In the genomic region with DNA sequence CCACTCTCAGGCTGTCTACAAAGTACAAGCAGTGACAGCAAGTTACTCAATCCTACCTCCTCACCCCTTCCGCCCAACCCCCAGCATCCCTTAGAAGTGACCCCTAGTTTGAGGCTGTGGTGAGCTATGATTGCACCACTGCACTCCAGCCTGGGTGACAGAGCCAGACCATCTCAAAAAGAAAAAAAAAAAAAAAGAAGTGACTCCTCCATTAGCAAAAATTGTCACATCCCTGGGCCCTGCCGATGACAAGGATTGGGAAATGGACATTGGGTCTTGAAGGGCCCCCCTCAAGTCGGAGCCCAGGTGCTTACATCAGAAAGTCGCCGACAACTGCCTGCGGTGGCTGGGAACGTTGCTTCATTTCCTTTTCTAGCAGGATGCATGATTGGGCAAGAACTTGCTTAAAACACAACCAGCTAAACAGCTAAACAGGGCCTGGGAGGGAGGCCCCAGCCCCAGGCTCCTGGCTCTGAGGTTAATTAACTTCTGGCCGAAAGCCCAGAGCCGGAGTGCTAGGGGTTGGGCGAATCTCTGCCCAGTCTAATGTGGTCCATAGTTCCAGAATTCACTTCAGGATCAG, we compare ENCODE assay signal across 1 cellular context.
A peak's percentile ranks its signal among the peaks of the same experiment; 100 is the strongest.
TF ChIP-seq lines count a peak whose summit lies in the region.

No MANE protein-coding gene starts in this region.

TF ChIP-seq in HepG2, 621 proteins besides CTCF, POLR2A, EP300 and RAD21 (continued from another document and continues in another):
- TF ChIP-seq, protein P1, sequence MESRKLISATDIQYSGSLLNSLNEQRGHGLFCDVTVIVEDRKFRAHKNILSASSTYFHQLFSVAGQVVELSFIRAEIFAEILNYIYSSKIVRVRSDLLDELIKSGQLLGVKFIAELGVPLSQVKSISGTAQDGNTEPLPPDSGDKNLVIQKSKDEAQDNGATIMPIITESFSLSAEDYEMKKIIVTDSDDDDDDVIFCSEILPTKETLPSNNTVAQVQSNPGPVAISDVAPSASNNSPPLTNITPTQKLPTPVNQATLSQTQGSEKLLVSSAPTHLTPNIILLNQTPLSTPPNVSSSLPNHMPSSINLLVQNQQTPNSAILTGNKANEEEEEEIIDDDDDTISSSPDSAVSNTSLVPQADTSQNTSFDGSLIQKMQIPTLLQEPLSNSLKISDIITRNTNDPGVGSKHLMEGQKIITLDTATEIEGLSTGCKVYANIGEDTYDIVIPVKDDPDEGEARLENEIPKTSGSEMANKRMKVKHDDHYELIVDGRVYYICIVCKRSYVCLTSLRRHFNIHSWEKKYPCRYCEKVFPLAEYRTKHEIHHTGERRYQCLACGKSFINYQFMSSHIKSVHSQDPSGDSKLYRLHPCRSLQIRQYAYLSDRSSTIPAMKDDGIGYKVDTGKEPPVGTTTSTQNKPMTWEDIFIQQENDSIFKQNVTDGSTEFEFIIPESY (CRISPR knock-in tag; IDR thresholded peaks at IDR 0.05) = peak; percentile 51; the same call in 1 of the 2 replicates
- TF ChIP-seq BCL3 (CRISPR knock-in tag; IDR thresholded peaks at IDR 0.05) (no peak), NRL (CRISPR knock-in tag; IDR thresholded peaks at IDR 0.05; ENCODE audit: borderline replicate concordance) (no peak), ZBTB42 (CRISPR knock-in tag; IDR thresholded peaks at IDR 0.05) (no peak), ZNF124 (CRISPR knock-in tag; IDR thresholded peaks at IDR 0.05) (0 out of 2 replicates have a peak, but pooled peaks have one; percentile 28), DNMT3B (CRISPR knock-in tag; conservative IDR thresholded peaks at IDR 0.05) (no peak), PHF20 (CRISPR knock-in tag; IDR thresholded peaks at IDR 0.05) (no peak), RBAK (CRISPR knock-in tag; IDR thresholded peaks at IDR 0.05) (no peak), TBX3 (IDR thresholded peaks at IDR 0.05; ENCODE audit: borderline replicate concordance) (no peak), REST (IDR thresholded peaks at IDR 0.05; ENCODE audit: borderline replicate concordance in 1 of 2, low read depth in 1 of 2, low read length in 2 of 2) (no peak; a peak in 1 of 4 replicates), ZNF367 (CRISPR knock-in tag; IDR thresholded peaks at IDR 0.05; ENCODE audit: borderline replicate concordance) (no peak), TFDP1 (CRISPR knock-in tag; IDR thresholded peaks at IDR 0.05; ENCODE audit: borderline replicate concordance) (no peak), PHF5A (CRISPR knock-in tag; IDR thresholded peaks at IDR 0.05; ENCODE audit: low read depth, unreplicated experiment) (no peak), JUNB (CRISPR knock-in tag; IDR thresholded peaks at IDR 0.05; ENCODE audit: borderline replicate concordance) (no peak), ZC3H13 (CRISPR knock-in tag; IDR thresholded peaks at IDR 0.05) (no peak), KDM5B (CRISPR knock-in tag; IDR thresholded peaks at IDR 0.05; ENCODE audit: borderline replicate concordance) (no peak; the same call in 1 of the 2 replicates), MBD4 (IDR thresholded peaks at IDR 0.05; ENCODE audit: borderline replicate concordance, low read length) (no peak), U2AF1 (optimal IDR thresholded peaks at IDR 0.05; ENCODE audit: low read depth, low read length) (no peak), ZSCAN29 (CRISPR knock-in tag; conservative IDR thresholded peaks at IDR 0.05) (0 out of 2 replicates have a peak, but pooled peaks have one; percentile 59), ZNF30 (CRISPR knock-in tag; IDR thresholded peaks at IDR 0.05) (no peak), ZNF563 (CRISPR knock-in tag; IDR thresholded peaks at IDR 0.05) (no peak), ZNF607 (CRISPR knock-in tag; IDR thresholded peaks at IDR 0.05; ENCODE audit: borderline replicate concordance) (no peak), ZSCAN20 (CRISPR knock-in tag; IDR thresholded peaks at IDR 0.05; ENCODE audit: borderline replicate concordance) (no peak), ATF7-NPFF (CRISPR knock-in tag; IDR thresholded peaks at IDR 0.05; ENCODE audit: low read depth) (no peak), TBX2 (CRISPR knock-in tag; IDR thresholded peaks at IDR 0.05; ENCODE audit: borderline replicate concordance) (peak; percentile 57; the same call in 1 of the 2 replicates), ZNF543 (CRISPR knock-in tag; IDR thresholded peaks at IDR 0.05) (0 out of 2 replicates have a peak, but pooled peaks have one; percentile 33), KDM3A (CRISPR knock-in tag; IDR thresholded peaks at IDR 0.05; ENCODE audit: low read depth) (peak; percentile 43; the same call in 1 of the 2 replicates), KDM6A (CRISPR knock-in tag; IDR thresholded peaks at IDR 0.05; ENCODE audit: low read depth) (0 out of 2 replicates have a peak, but pooled peaks have one; percentile 11), ZKSCAN5 (CRISPR knock-in tag; IDR thresholded peaks at IDR 0.05) (no peak), GABPB1 (CRISPR knock-in tag; IDR thresholded peaks at IDR 0.05) (peak; percentile 64), CBX2 (IDR thresholded peaks at IDR 0.05; ENCODE audit: low read depth, low read length) (no peak), CBX2 (CRISPR knock-in tag; IDR thresholded peaks at IDR 0.05; ENCODE audit: low read depth) (no peak), ZNF180 (CRISPR knock-in tag; IDR thresholded peaks at IDR 0.05; ENCODE audit: borderline replicate concordance, low read depth) (no peak), SSRP1 (CRISPR knock-in tag; IDR thresholded peaks at IDR 0.05) (no peak; the same call in 1 of the 2 replicates), KDM4B (CRISPR knock-in tag; IDR thresholded peaks at IDR 0.05) (0 out of 2 replicates have a peak, but pooled peaks have one; percentile 37), FOXO1 (CRISPR knock-in tag; IDR thresholded peaks at IDR 0.05) (peak; percentile 29; the same call in 1 of the 2 replicates), ZNF629 (CRISPR knock-in tag; conservative IDR thresholded peaks at IDR 0.05) (no peak), ZNF672 (CRISPR knock-in tag; IDR thresholded peaks at IDR 0.05) (no peak), ZNF770 (CRISPR knock-in tag; IDR thresholded peaks at IDR 0.05) (peak; percentile 40; the same call in 1 of the 2 replicates)
- TF ChIP-seq, protein P2, sequence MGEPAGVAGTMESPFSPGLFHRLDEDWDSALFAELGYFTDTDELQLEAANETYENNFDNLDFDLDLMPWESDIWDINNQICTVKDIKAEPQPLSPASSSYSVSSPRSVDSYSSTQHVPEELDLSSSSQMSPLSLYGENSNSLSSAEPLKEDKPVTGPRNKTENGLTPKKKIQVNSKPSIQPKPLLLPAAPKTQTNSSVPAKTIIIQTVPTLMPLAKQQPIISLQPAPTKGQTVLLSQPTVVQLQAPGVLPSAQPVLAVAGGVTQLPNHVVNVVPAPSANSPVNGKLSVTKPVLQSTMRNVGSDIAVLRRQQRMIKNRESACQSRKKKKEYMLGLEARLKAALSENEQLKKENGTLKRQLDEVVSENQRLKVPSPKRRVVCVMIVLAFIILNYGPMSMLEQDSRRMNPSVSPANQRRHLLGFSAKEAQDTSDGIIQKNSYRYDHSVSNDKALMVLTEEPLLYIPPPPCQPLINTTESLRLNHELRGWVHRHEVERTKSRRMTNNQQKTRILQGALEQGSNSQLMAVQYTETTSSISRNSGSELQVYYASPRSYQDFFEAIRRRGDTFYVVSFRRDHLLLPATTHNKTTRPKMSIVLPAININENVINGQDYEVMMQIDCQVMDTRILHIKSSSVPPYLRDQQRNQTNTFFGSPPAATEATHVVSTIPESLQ (CRISPR knock-in tag; conservative IDR thresholded peaks at IDR 0.05) = no peak
- TF ChIP-seq, protein P3, sequence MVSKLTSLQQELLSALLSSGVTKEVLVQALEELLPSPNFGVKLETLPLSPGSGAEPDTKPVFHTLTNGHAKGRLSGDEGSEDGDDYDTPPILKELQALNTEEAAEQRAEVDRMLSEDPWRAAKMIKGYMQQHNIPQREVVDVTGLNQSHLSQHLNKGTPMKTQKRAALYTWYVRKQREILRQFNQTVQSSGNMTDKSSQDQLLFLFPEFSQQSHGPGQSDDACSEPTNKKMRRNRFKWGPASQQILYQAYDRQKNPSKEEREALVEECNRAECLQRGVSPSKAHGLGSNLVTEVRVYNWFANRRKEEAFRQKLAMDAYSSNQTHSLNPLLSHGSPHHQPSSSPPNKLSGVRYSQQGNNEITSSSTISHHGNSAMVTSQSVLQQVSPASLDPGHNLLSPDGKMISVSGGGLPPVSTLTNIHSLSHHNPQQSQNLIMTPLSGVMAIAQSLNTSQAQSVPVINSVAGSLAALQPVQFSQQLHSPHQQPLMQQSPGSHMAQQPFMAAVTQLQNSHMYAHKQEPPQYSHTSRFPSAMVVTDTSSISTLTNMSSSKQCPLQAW (CRISPR knock-in tag; IDR thresholded peaks at IDR 0.05) = no peak; the same call in 1 of the 2 replicates
- TF ChIP-seq, protein P4, sequence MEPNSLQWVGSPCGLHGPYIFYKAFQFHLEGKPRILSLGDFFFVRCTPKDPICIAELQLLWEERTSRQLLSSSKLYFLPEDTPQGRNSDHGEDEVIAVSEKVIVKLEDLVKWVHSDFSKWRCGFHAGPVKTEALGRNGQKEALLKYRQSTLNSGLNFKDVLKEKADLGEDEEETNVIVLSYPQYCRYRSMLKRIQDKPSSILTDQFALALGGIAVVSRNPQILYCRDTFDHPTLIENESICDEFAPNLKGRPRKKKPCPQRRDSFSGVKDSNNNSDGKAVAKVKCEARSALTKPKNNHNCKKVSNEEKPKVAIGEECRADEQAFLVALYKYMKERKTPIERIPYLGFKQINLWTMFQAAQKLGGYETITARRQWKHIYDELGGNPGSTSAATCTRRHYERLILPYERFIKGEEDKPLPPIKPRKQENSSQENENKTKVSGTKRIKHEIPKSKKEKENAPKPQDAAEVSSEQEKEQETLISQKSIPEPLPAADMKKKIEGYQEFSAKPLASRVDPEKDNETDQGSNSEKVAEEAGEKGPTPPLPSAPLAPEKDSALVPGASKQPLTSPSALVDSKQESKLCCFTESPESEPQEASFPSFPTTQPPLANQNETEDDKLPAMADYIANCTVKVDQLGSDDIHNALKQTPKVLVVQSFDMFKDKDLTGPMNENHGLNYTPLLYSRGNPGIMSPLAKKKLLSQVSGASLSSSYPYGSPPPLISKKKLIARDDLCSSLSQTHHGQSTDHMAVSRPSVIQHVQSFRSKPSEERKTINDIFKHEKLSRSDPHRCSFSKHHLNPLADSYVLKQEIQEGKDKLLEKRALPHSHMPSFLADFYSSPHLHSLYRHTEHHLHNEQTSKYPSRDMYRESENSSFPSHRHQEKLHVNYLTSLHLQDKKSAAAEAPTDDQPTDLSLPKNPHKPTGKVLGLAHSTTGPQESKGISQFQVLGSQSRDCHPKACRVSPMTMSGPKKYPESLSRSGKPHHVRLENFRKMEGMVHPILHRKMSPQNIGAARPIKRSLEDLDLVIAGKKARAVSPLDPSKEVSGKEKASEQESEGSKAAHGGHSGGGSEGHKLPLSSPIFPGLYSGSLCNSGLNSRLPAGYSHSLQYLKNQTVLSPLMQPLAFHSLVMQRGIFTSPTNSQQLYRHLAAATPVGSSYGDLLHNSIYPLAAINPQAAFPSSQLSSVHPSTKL (CRISPR knock-in tag; IDR thresholded peaks at IDR 0.05) = peak; percentile 80
- TF ChIP-seq, protein P5, sequence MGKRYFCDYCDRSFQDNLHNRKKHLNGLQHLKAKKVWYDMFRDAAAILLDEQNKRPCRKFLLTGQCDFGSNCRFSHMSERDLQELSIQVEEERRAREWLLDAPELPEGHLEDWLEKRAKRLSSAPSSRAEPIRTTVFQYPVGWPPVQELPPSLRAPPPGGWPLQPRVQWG (CRISPR knock-in tag; IDR thresholded peaks at IDR 0.05; ENCODE audit: borderline replicate concordance, low read depth) = no peak
